Comparison of ENCODE assay signal across 27 cellular contexts in genomic region chr9:24416136-24416535, GRCh38.
"Had no signal": no experiment of that assay in that cellular context is flagged by ENCODE, and none has a peak within 500 bp of the region (broad histone marks: within the 10 kb centered on the region; RNA-seq: fewer than 3 reads in every experiment).

No MANE protein-coding gene starts in this region.

- DNase-seq: dermis blood vessel endothelial cell; effector memory CD4-positive, alpha-beta T cell; erythroblast; esophagus squamous epithelium; foreskin fibroblast; gastrocnemius medialis; head of caudate nucleus; left ventricle myocardium superior; mesenchymal stem cell; midbrain; naive thymus-derived CD4-positive, alpha-beta T cell; nephron progenitor cell; occipital lobe; ovary; posterior cingulate gyrus; psoas muscle; right cardiac atrium; small intestine; stimulated activated CD4-positive, alpha-beta T cell treated with anti-CD3 and anti-CD28 coated beads, Interleukin-15, amount 100 ng/mL, for 24 hours; stimulated activated CD4-positive, alpha-beta T cell treated with anti-CD3 and anti-CD28 coated beads, Interleukin-2, amount 100 ng/mL, for 48 hours; stimulated activated naive B cell treated with anti-CD40 and anti-IgM and Interleukin-4, amounts not matched to agents 10 μg/mL and 1 μg/mL and 100 μg/mL, for 72 hours; transverse colon; upper lobe of right lung; uterus had no signal

- H3K27me3 ChIP-seq: esophagus squamous epithelium, gastrocnemius medialis, ovary, suprapubic skin, transverse colon, upper lobe of right lung, uterus had no signal

- H3K36me3 ChIP-seq: esophagus squamous epithelium, gastrocnemius medialis, ovary, suprapubic skin, transverse colon, upper lobe of right lung, uterus had no signal

- H3K27ac ChIP-seq: coronary artery, esophagus squamous epithelium, gastrocnemius medialis, ovary, psoas muscle, suprapubic skin, transverse colon, upper lobe of right lung, uterus had no signal

- H3K9me3 ChIP-seq: esophagus squamous epithelium, gastrocnemius medialis, ovary, suprapubic skin, transverse colon, uterus had no signal

- H3K4me1 ChIP-seq: esophagus squamous epithelium, gastrocnemius medialis, psoas muscle, suprapubic skin, transverse colon, upper lobe of right lung, uterus had no signal

- ATAC-seq: gastrocnemius medialis; left ventricle myocardium superior; naive thymus-derived CD4-positive, alpha-beta T cell; psoas muscle; right cardiac atrium; stimulated activated naive B cell treated with anti-CD40 and anti-IgM and Interleukin-4, amounts not matched to agents 10 μg/mL and 1 μg/mL and 100 μg/mL, for 72 hours; upper lobe of right lung had no signal

- H3K4me3 ChIP-seq: coronary artery, esophagus squamous epithelium, gastrocnemius medialis, lung, ovary, psoas muscle, suprapubic skin, transverse colon, upper lobe of right lung, uterus had no signal
